ENCODE assay signal across 19 cellular contexts in genomic region chr11:113265343-113265742, GRCh38. TPM values are rescaled to one million over a fixed set of nuclear protein-coding genes. Genes with fewer than 3 reads are reported as not detected.
A peak's percentile ranks its signal among the peaks of the same experiment; 100 is the strongest.
DNase-seq lines count a peak whose midpoint lies in the region; TF ChIP-seq lines count a peak whose summit lies in the region.
"Had no signal": no experiment of that assay in that cellular context is flagged by ENCODE, and none has a peak within 500 bp of the region (broad histone marks: within the 10 kb centered on the region; RNA-seq: fewer than 3 reads in every experiment).

No MANE protein-coding gene starts in this region.

- no peak for TF ChIP-seq RAD21 in SK-N-SH (IDR thresholded peaks at IDR 0.05; ENCODE audit: low read length)

- H3K9me3 Mint-ChIP-seq in CD4-positive, alpha-beta memory T cell = no peaks in the 10 kb centered on the region
- H3K9me3 Mint-ChIP-seq: CD4-positive, alpha-beta T cell had no signal

- no peaks in the 10 kb centered on the region for H3K9me3 ChIP-seq in CD4-positive, alpha-beta memory T cell (ENCODE audit: control insufficient read depth in 1 of 2, low read length in 2 of 2)
- no peaks in the 10 kb centered on the region for H3K9me3 ChIP-seq in SK-N-SH
- H3K9me3 ChIP-seq: A549, HAP-1 had no signal

- no peaks in the 10 kb centered on the region for H3K4me1 ChIP-seq in CD4-positive, alpha-beta memory T cell (ENCODE audit: insufficient read depth, low read length)
- H3K4me1 ChIP-seq in SK-N-SH (ENCODE audit: control insufficient read depth in 1 of 2, insufficient read depth in 2 of 2, low read depth in 1 of 2, low read length in 1 of 2) = peaks cover 0 to 4% of the 10 kb centered on the region in 2 experiments; a peak in 1 of 4 replicates
- H3K4me1 ChIP-seq: A549, HAP-1 had no signal

- H3F3A ChIP-seq in SK-N-SH (replicated peaks; ENCODE audit: insufficient read depth) = no peaks in the 10 kb centered on the region

- no peak overlapping the region for H2AFZ ChIP-seq in SK-N-SH (ENCODE audit: low read depth)
- H2AFZ ChIP-seq: GM23248 had no signal

- H3K27ac ChIP-seq in angular gyrus (ENCODE audit: low read depth, low read length) (peak overlapping the region; percentile 19), layer of hippocampus (ENCODE audit: low read depth, low read length) (peak overlapping the region; percentile 16), SK-N-SH (ENCODE audit: low read depth in 2 of 2, low read length in 1 of 2) (no peak overlapping the region)
- no peak overlapping the region for H3K27ac ChIP-seq in CD4-positive, alpha-beta memory T cell (ENCODE audit: low read depth, low read length)
- H3K27ac ChIP-seq: 22Rv1, A549, C4-2B, GM23248 had no signal

- TF ChIP-seq EP300 in SK-N-SH (IDR thresholded peaks at IDR 0.05; ENCODE audit: borderline replicate concordance in 1 of 2, low read depth in 1 of 2, low read length in 1 of 2) = no peak

- peaks cover 8 to 10% of the 10 kb centered on the region in 2 donors for H3K27me3 Mint-ChIP-seq in CD4-positive, alpha-beta memory T cell

- DNase-seq in DMS 273 (lab: John Stamatoyannopoulos, UW; ENCODE audit: unreplicated experiment) (peak; percentile 10), DMS 273 treated with DMSO at 0.1 percent for 48 hours (lab: John Stamatoyannopoulos, UW) (no peak), pons (ENCODE audit: low spot score) (peak; percentile 68), SK-N-SH (no peak)
- no peak for DNase-seq in central memory CD4-positive, alpha-beta T cell
- no peak for DNase-seq in CD4-positive, alpha-beta memory T cell
- DNase-seq: AML-193; CD4-positive, alpha-beta T cell; DMS53; DND-41; EL; GM23248 had no signal

- POLR2A ChIA-PET in CD4-positive, alpha-beta memory T cell (lab: Charles Lee; ENCODE audit: partially characterized antibody) = no interaction called here
- POLR2A ChIA-PET in SK-N-SH (lab: Yijun Ruan, JAX) = no interaction called here

- H3K4me2 ChIP-seq in SK-N-SH = no peak overlapping the region
- H3K4me2 ChIP-seq: A549 had no signal

- H3K9me2 ChIP-seq in SK-N-SH = no peaks in the 10 kb centered on the region

- no peaks in the 10 kb centered on the region for H3K79me2 ChIP-seq in SK-N-SH (ENCODE audit: insufficient read depth)

- CTCF ChIA-PET in CD4-positive, alpha-beta memory T cell (lab: Charles Lee; ENCODE audit: partially characterized antibody) = no interaction called here
- CTCF ChIA-PET in SK-N-SH (lab: Yijun Ruan, JAX) = interaction anchor here (1.3 kb wide), 1 partner anchor 677 kb away, joined by 4 read pairs; no protein-coding TSS in a partner anchor

- no peak overlapping the region for H3K4me3 ChIP-seq in CD4-positive, alpha-beta memory T cell (ENCODE audit: low read length in 2 of 2)
- no peak overlapping the region for H3K4me3 ChIP-seq in SK-N-SH (ENCODE audit: low read depth in 2 of 2, low read length in 1 of 2)
- H3K4me3 ChIP-seq: A549, GM12878, GM23248, HAP-1 had no signal

- H3K4me1 Mint-ChIP-seq in CD4-positive, alpha-beta memory T cell = peaks cover 0 to 3% (median 0%) of the 10 kb centered on the region in 4 donors

- intact Hi-C loops in CD4-positive, alpha-beta memory T cell (cut with micrococcal nuclease) = no loop called here

- 44% methylated on average over 2 of the region's 2 CpGs for WGBS in SK-N-SH (ENCODE audit: low lambda C conversion rate)

- TF ChIP-seq CTCF in SK-N-SH (IDR thresholded peaks at IDR 0.05) = no peak

- H3K27ac Mint-ChIP-seq in CD4-positive, alpha-beta memory T cell = no peak overlapping the region
- H3K27ac Mint-ChIP-seq: CD4-positive, alpha-beta T cell had no signal

- H3K4me3 Mint-ChIP-seq in CD4-positive, alpha-beta memory T cell = no peak overlapping the region
- H3K4me3 Mint-ChIP-seq: CD4-positive, alpha-beta T cell had no signal

- H3K36me3 Mint-ChIP-seq in CD4-positive, alpha-beta memory T cell = no peaks in the 10 kb centered on the region

- no peaks in the 10 kb centered on the region for H3K36me3 ChIP-seq in CD4-positive, alpha-beta memory T cell (ENCODE audit: insufficient read depth, low read length)
- peaks cover 0 to 17% of the 10 kb centered on the region in 2 experiments for H3K36me3 ChIP-seq in SK-N-SH (replicated peaks in 1 of 2; ENCODE audit: control insufficient read depth in 1 of 2, insufficient read depth in 2 of 2, low read length in 1 of 2)
- H3K36me3 ChIP-seq: HAP-1 had no signal

- H3K9ac ChIP-seq in SK-N-SH = no peak overlapping the region
- H3K9ac ChIP-seq: GM23248 had no signal

- H4K20me1 ChIP-seq in SK-N-SH (ENCODE audit: insufficient read depth) = no peaks in the 10 kb centered on the region

- H3K27me3 ChIP-seq in layer of hippocampus (ENCODE audit: control insufficient read depth, insufficient read depth, low read length) (no peaks in the 10 kb centered on the region), SK-N-SH (ENCODE audit: insufficient read depth) (no peaks in the 10 kb centered on the region)
- H3K27me3 ChIP-seq in CD4-positive, alpha-beta memory T cell (ENCODE audit: insufficient read depth, low read length) = no peaks in the 10 kb centered on the region

TF ChIP-seq in SK-N-SH, 30 proteins besides CTCF, POLR2A, EP300 and RAD21:
- TF ChIP-seq IRF3 (IDR thresholded peaks at IDR 0.05; ENCODE audit: low read depth, low read length) (no peak), FOXM1 (IDR thresholded peaks at IDR 0.05; ENCODE audit: low read depth) (no peak)

RNA-seq across cellular contexts. Expression of gene TTC12, which starts 49.0 kb away (rescaled TPM):
- 10 to 100 TPM; 69.2 to 75.1 TPM for total RNA-seq in CD4-positive, alpha-beta memory T cell
- polyA plus RNA-seq in CD4-positive, alpha-beta memory T cell = 10 to 100 TPM in 1 of 2 donors, 1 to 10 TPM in 1; 6.9 to 10.4 TPM
- polyA plus RNA-seq in SK-N-SH (2012; rRNA removed) = 15.1 and 22.9 TPM in 2 replicates
- 11.5 and 13.1 TPM in 2 replicates for polyA plus RNA-seq in SK-N-SH (2012; cell fraction: cytosol; rRNA removed)
- 87.5 and 88.6 TPM in 2 replicates for polyA plus RNA-seq in SK-N-SH (2012; cell fraction: nucleus; rRNA removed)

Comparison
In these comparisons a context has a peak if more than half of its experiments do, and no peak if none do; other contexts are left out.
1. DNase-seq: peak in DMS 273 (single experiment) and pons (single experiment); none in DMS 273 treated with DMSO at 0.1 percent for 48 hours (single experiment), central memory CD4-positive, alpha-beta T cell (single experiment), CD4-positive, alpha-beta memory T cell (0 of 5) and SK-N-SH (single experiment).
2. H3K27ac ChIP-seq: peak in angular gyrus (single experiment) and layer of hippocampus (single experiment); none in CD4-positive, alpha-beta memory T cell (single experiment) and SK-N-SH (0 of 2).